ENCODE assay signal across 19 cellular contexts in the genomic region with DNA sequence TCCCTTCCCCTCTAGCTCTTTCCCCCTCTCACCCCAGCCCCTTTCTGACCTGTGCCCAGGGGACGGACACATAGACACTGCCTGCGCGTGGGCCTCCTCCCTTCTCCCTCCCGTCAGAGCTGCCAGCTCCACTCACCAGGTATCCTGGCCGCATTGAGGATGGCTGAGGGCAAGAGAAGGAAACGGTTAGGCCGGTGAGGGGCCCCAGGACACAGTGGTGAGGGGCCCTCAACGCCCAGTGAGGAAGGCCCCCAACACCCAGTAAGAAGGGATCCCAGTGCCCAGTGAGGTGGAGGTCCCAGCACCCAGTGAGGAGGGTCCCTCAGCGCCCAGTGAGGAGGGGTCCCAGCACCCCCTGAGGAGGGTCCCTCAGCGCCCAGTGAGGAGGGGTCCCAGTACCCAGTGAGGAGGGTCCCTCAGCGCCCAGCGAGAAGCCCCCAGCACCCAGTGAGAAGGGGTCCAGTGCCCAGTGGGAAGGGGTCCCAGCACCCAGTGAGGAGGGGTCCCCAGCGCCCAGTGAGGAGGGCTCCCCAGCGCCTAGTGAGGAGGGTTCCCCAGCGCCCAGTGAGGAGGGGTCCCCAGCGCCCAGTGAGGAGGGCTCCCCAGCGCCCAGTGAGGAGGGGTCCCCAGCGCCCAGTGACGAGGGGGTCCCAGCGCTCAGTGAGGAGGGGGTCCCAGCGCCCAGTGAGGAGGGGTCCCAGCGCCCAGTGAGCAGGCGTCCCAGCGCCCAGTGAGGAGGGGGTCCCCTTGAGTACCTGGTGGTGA. TPM values are rescaled to one million over a fixed set of nuclear protein-coding genes. Genes with fewer than 3 reads are reported as not detected.
DNase-seq lines count a peak whose midpoint lies in the region; ATAC-seq and TF ChIP-seq lines count a peak whose summit lies in the region.
"Had no signal": no experiment of that assay in that cellular context is flagged by ENCODE, and none has a peak within 500 bp of the region (broad histone marks: within the 10 kb centered on the region; RNA-seq: fewer than 3 reads in every experiment).

No MANE protein-coding gene starts in this region.

- POLR2A ChIA-PET in activated CD8-positive, alpha-beta T cell treated with anti-CD3 and anti-CD28 coated beads, Interleukin-2, amount 10 ng/mL, durations not matched to agents 7 days and 5 days (lab: Charles Lee), result no interaction called here
- POLR2A ChIA-PET in activated CD8-positive, alpha-beta T cell treated with anti-CD3 and anti-CD28 coated beads for 36 hours (lab: Charles Lee), result no interaction called here

- no peaks in the 10 kb centered on the region for H3K27me3 ChIP-seq in RWPE2 (ENCODE audit: insufficient read depth, poor library complexity, severe bottlenecking)
- no peaks in the 10 kb centered on the region for H3K27me3 ChIP-seq in kidney epithelial cell (ENCODE audit: control insufficient read depth, insufficient read depth, low read length)
- H3K27me3 ChIP-seq in suprapubic skin, result peaks cover 64% of the 10 kb centered on the region
- H3K27me3 ChIP-seq: SJCRH30 had no signal

- H3K4me1 Mint-ChIP-seq in activated CD8-positive, alpha-beta T cell treated with anti-CD3 and anti-CD28 coated beads, Interleukin-2, amount 10 ng/mL, durations not matched to agents 7 days and 5 days (ENCODE audit: low read depth), result peaks cover 9% of the 10 kb centered on the region
- H3K4me1 Mint-ChIP-seq in activated CD8-positive, alpha-beta T cell treated with anti-CD3 and anti-CD28 coated beads for 36 hours (ENCODE audit: low read depth), result peaks cover 4% of the 10 kb centered on the region

- CTCF ChIA-PET in activated CD8-positive, alpha-beta T cell treated with anti-CD3 and anti-CD28 coated beads, Interleukin-2, amount 10 ng/mL, durations not matched to agents 7 days and 5 days (lab: Charles Lee), result interaction anchor here (0.7 to 1.4 kb wide), 2 partner anchors 11 to 19 kb away, joined by 3 to 10 read pairs; no protein-coding TSS in a partner anchor
- CTCF ChIA-PET in activated CD8-positive, alpha-beta T cell treated with anti-CD3 and anti-CD28 coated beads for 36 hours (lab: Charles Lee), result interaction anchor here (0.8 to 1.9 kb wide), 4 partner anchors 11 to 72 kb away, joined by 3 to 11 read pairs (median 4); no protein-coding TSS in a partner anchor

- no peak overlapping the region for H3K4me3 Mint-ChIP-seq in activated CD8-positive, alpha-beta T cell treated with anti-CD3 and anti-CD28 coated beads, Interleukin-2, amount 10 ng/mL, durations not matched to agents 7 days and 5 days
- no peak overlapping the region for H3K4me3 Mint-ChIP-seq in activated CD8-positive, alpha-beta T cell treated with anti-CD3 and anti-CD28 coated beads for 36 hours

- H3K9me3 Mint-ChIP-seq in activated CD8-positive, alpha-beta T cell treated with anti-CD3 and anti-CD28 coated beads, Interleukin-2, amount 10 ng/mL, durations not matched to agents 7 days and 5 days (ENCODE audit: insufficient read depth), result peaks cover 9% of the 10 kb centered on the region
- peaks cover 11% of the 10 kb centered on the region for H3K9me3 Mint-ChIP-seq in activated CD8-positive, alpha-beta T cell treated with anti-CD3 and anti-CD28 coated beads for 36 hours

- H3K27me3 Mint-ChIP-seq in activated CD8-positive, alpha-beta T cell treated with anti-CD3 and anti-CD28 coated beads, Interleukin-2, amount 10 ng/mL, durations not matched to agents 7 days and 5 days (ENCODE audit: low read depth), result peaks cover 3% of the 10 kb centered on the region
- peaks cover 10% of the 10 kb centered on the region for H3K27me3 Mint-ChIP-seq in activated CD8-positive, alpha-beta T cell treated with anti-CD3 and anti-CD28 coated beads for 36 hours

- TF ChIP-seq POLR2A in suprapubic skin (IDR thresholded peaks at IDR 0.05), result no peak

- WGBS in suprapubic skin, result 78% methylated on average over 12 of the region's 24 CpGs

- H3K36me3 ChIP-seq in RWPE2 (ENCODE audit: low read depth), result peaks cover 6% of the 10 kb centered on the region; the same call in 1 of the 2 replicates
- H3K36me3 ChIP-seq in kidney epithelial cell (ENCODE audit: control insufficient read depth, insufficient read depth, low read length), result no peaks in the 10 kb centered on the region
- H3K36me3 ChIP-seq in suprapubic skin, result no peaks in the 10 kb centered on the region
- H3K36me3 ChIP-seq: brain microvascular endothelial cell, heart right ventricle, SJCRH30 had no signal

- H3K27ac ChIP-seq in RWPE2 (ENCODE audit: poor library complexity, severe bottlenecking) (peak overlapping the region; percentile 67), suprapubic skin (peak overlapping the region; percentile 81)
- H3K27ac ChIP-seq: brain microvascular endothelial cell, heart right ventricle, KMS-11, SJCRH30 had no signal

- TF ChIP-seq CTCF in activated CD8-positive, alpha-beta T cell treated with anti-CD3 and anti-CD28 coated beads for 36 hours (IDR thresholded peaks at IDR 0.05), result no peak
- TF ChIP-seq CTCF in RWPE2 (IDR thresholded peaks at IDR 0.05; ENCODE audit: poor library complexity, severe bottlenecking) (no peak), kidney epithelial cell (IDR thresholded peaks at IDR 0.05; ENCODE audit: insufficient read depth, low read length, poor library complexity, severe bottlenecking) (no peak), suprapubic skin (IDR thresholded peaks at IDR 0.05) (no peak)

- TF ChIP-seq EP300 in suprapubic skin (IDR thresholded peaks at IDR 0.05), result no peak

- H3K9me3 ChIP-seq in RWPE2 (ENCODE audit: severe bottlenecking) (peaks cover 5% of the 10 kb centered on the region), suprapubic skin (no peaks in the 10 kb centered on the region)

- H3K36me3 Mint-ChIP-seq in activated CD8-positive, alpha-beta T cell treated with anti-CD3 and anti-CD28 coated beads, Interleukin-2, amount 10 ng/mL, durations not matched to agents 7 days and 5 days (ENCODE audit: low read depth), result peaks cover 4% of the 10 kb centered on the region
- H3K36me3 Mint-ChIP-seq in activated CD8-positive, alpha-beta T cell treated with anti-CD3 and anti-CD28 coated beads for 36 hours (ENCODE audit: low read depth), result no peaks in the 10 kb centered on the region
- H3K36me3 Mint-ChIP-seq: CD8-positive, alpha-beta T cell had no signal

- DNase-seq in activated CD8-positive, alpha-beta T cell treated with anti-CD3 and anti-CD28 coated beads, Interleukin-2, amount 10 ng/mL, durations not matched to agents 7 days and 5 days, result no peak
- DNase-seq in activated CD8-positive, alpha-beta T cell treated with anti-CD3 and anti-CD28 coated beads for 36 hours, result no peak
- DNase-seq in RWPE2 (ENCODE audit: low spot score) (no peak), kidney epithelial cell (ENCODE audit: low read depth) (no peak), suprapubic skin (ENCODE audit: low spot score in 2 of 2) (no peak), midbrain (lab: John Stamatoyannopoulos, UW) (no peak), cerebellum (ENCODE audit: low spot score) (no peak)
- DNase-seq: brain microvascular endothelial cell, heart right ventricle, T1000 had no signal

- peak overlapping the region; percentile 37 for H3K27ac Mint-ChIP-seq in activated CD8-positive, alpha-beta T cell treated with anti-CD3 and anti-CD28 coated beads, Interleukin-2, amount 10 ng/mL, durations not matched to agents 7 days and 5 days
- no peak overlapping the region for H3K27ac Mint-ChIP-seq in activated CD8-positive, alpha-beta T cell treated with anti-CD3 and anti-CD28 coated beads for 36 hours
- H3K27ac Mint-ChIP-seq: activated CD4-positive, alpha-beta T cell treated with anti-CD3 and anti-CD28 coated beads for 36 hours; H9 had no signal

- H3K4me3 ChIP-seq in RWPE2 (ENCODE audit: severe bottlenecking) (peak overlapping the region; percentile 28), kidney epithelial cell (ENCODE audit: low read depth, low read length) (peak overlapping the region; percentile 30), suprapubic skin (peak overlapping the region; percentile 40)
- H3K4me3 ChIP-seq: GM12878, SJCRH30 had no signal

- H3K4me1 ChIP-seq in RWPE2 (ENCODE audit: insufficient read depth, poor library complexity, severe bottlenecking), result peaks cover 9% of the 10 kb centered on the region
- peaks cover 30% of the 10 kb centered on the region for H3K4me1 ChIP-seq in suprapubic skin
- H3K4me1 ChIP-seq: SJCRH30 had no signal

- intact Hi-C loops in activated CD8-positive, alpha-beta T cell treated with anti-CD3 and anti-CD28 coated beads for 36 hours (cut with micrococcal nuclease), result no loop called here

- no peak for ATAC-seq in activated CD8-positive, alpha-beta T cell treated with anti-CD3 and anti-CD28 coated beads, Interleukin-2, amount 10 ng/mL, durations not matched to agents 7 days and 5 days
- no peak for ATAC-seq in activated CD8-positive, alpha-beta T cell treated with anti-CD3 and anti-CD28 coated beads for 36 hours
- ATAC-seq in RWPE2 (ENCODE audit: low read depth) (no peak), HG03159 (IDR thresholded peaks at IDR 0.05; ENCODE audit: unreplicated experiment) (no peak)
- ATAC-seq: heart right ventricle had no signal

RNA-seq across cellular contexts. Expression of a gene that starts 1.1 kb away (rescaled TPM):
- total RNA-seq in activated CD8-positive, alpha-beta T cell treated with anti-CD3 and anti-CD28 coated beads, Interleukin-2, amount 10 ng/mL, durations not matched to agents 7 days and 5 days, result not detected
- not detected for total RNA-seq in activated CD8-positive, alpha-beta T cell treated with anti-CD3 and anti-CD28 coated beads for 36 hours
- total RNA-seq in kidney epithelial cell (71.8 and 76.0 TPM in 2 replicates), suprapubic skin (1 to 10 TPM; 1.7 to 8.7 (median 6.7) TPM), cerebellum (not detected)
- total RNA-seq: activated CD4-positive, alpha-beta T cell treated with anti-CD3 and anti-CD28 coated beads for 36 hours; GM12878; myocyte; SJCRH30 had no signal

RNA-seq across cellular contexts. Expression of a gene that starts 26.1 kb away (rescaled TPM):
- total RNA-seq in activated CD8-positive, alpha-beta T cell treated with anti-CD3 and anti-CD28 coated beads, Interleukin-2, amount 10 ng/mL, durations not matched to agents 7 days and 5 days, result 10 to 100 TPM; 22.5 to 22.8 TPM
- 10 to 100 TPM; 18.9 to 19.3 TPM for total RNA-seq in activated CD8-positive, alpha-beta T cell treated with anti-CD3 and anti-CD28 coated beads for 36 hours
- total RNA-seq in kidney epithelial cell, result 58.6 and 69.5 TPM in 2 replicates
- total RNA-seq in suprapubic skin, result 10 to 100 TPM; 31.5 to 42.1 (median 34.7) TPM
- 21.8 TPM for total RNA-seq in cerebellum

RNA-seq across cellular contexts. Expression of a gene that starts 26.8 kb away (rescaled TPM):
- 1 to 10 TPM; 2.9 to 3.7 TPM for total RNA-seq in activated CD8-positive, alpha-beta T cell treated with anti-CD3 and anti-CD28 coated beads, Interleukin-2, amount 10 ng/mL, durations not matched to agents 7 days and 5 days
- 1 to 10 TPM in 1 of 2 experiments, under 1 TPM in 1; 0.97 to 2.1 TPM for total RNA-seq in activated CD8-positive, alpha-beta T cell treated with anti-CD3 and anti-CD28 coated beads for 36 hours
- total RNA-seq in kidney epithelial cell (1.1 and 2.8 TPM in 2 replicates), suprapubic skin (10 to 100 TPM; 17.7 to 80.5 (median 23.4) TPM), cerebellum (not detected)
- total RNA-seq: CD8-positive, alpha-beta T cell; fibroblast of lung; H9; myocyte; SJCRH30 had no signal

RNA-seq across cellular contexts. Expression of a gene that starts 39.8 kb away (rescaled TPM):
- 1 to 10 TPM; 5.2 to 6.0 TPM for total RNA-seq in activated CD8-positive, alpha-beta T cell treated with anti-CD3 and anti-CD28 coated beads, Interleukin-2, amount 10 ng/mL, durations not matched to agents 7 days and 5 days
- 10 to 100 TPM; 11.3 to 12.5 TPM for total RNA-seq in activated CD8-positive, alpha-beta T cell treated with anti-CD3 and anti-CD28 coated beads for 36 hours
- total RNA-seq in kidney epithelial cell (0.29 and 3.0 TPM in 2 replicates), suprapubic skin (1 to 10 TPM in 2 of 4 donors, under 1 TPM in 1, not detected in 1; 0.87 to 7.6 (median 1.3) TPM), cerebellum (not detected)
- total RNA-seq: H9, myocyte, SJCRH30 had no signal

RNA-seq across cellular contexts. Expression of a gene that starts 54.9 kb away (rescaled TPM):
- total RNA-seq in activated CD8-positive, alpha-beta T cell treated with anti-CD3 and anti-CD28 coated beads, Interleukin-2, amount 10 ng/mL, durations not matched to agents 7 days and 5 days, result 10 to 100 TPM; 44.6 to 48.9 TPM
- total RNA-seq in activated CD8-positive, alpha-beta T cell treated with anti-CD3 and anti-CD28 coated beads for 36 hours, result 10 to 100 TPM; 33.4 to 34.9 TPM
- total RNA-seq in kidney epithelial cell, result 48.4 and 66.1 TPM in 2 replicates
- total RNA-seq in suprapubic skin, result 10 to 100 TPM; 32.7 to 81.8 (median 52.1) TPM
- total RNA-seq in cerebellum, result 17.6 TPM
